ENCODE assay signal across 12 cellular contexts in genomic region chr7:114959931-114960330, GRCh38. TPM values are rescaled to one million over a fixed set of nuclear protein-coding genes. Genes with fewer than 3 reads are reported as not detected.
DNase-seq lines count a peak whose midpoint lies in the region; ATAC-seq, FAIRE-seq and TF ChIP-seq lines count a peak whose summit lies in the region.
"Had no signal": no experiment of that assay in that cellular context is flagged by ENCODE, and none has a peak within 500 bp of the region (broad histone marks: within the 10 kb centered on the region; RNA-seq: fewer than 3 reads in every experiment).

No MANE protein-coding gene starts in this region.

- TF ChIP-seq EP300 in suprapubic skin (IDR thresholded peaks at IDR 0.05): no peak

- no peak for FAIRE-seq in urothelium cell line (lab: Jason Lieb, UNC)
- FAIRE-seq: G401.6 had no signal

- no peaks in the 10 kb centered on the region for H3K4me1 ChIP-seq in body of pancreas
- H3K4me1 ChIP-seq in suprapubic skin: peaks cover 6% of the 10 kb centered on the region

- H3K27ac ChIP-seq in body of pancreas (no peak overlapping the region), suprapubic skin (no peak overlapping the region)
- H3K27ac ChIP-seq: heart right ventricle had no signal

- no peak for TF ChIP-seq CTCF in fibroblast of the aortic adventitia (IDR thresholded peaks at IDR 0.05; ENCODE audit: insufficient read depth, low read length)
- TF ChIP-seq CTCF in body of pancreas (IDR thresholded peaks at IDR 0.05): no peak
- no peak for TF ChIP-seq CTCF in suprapubic skin (IDR thresholded peaks at IDR 0.05)

- no peak for TF ChIP-seq POLR2A in body of pancreas (IDR thresholded peaks at IDR 0.05)
- no peak for TF ChIP-seq POLR2A in suprapubic skin (IDR thresholded peaks at IDR 0.05)

- no peak overlapping the region for H3K4me3 ChIP-seq in fibroblast of the aortic adventitia (ENCODE audit: low read depth, low read length)
- H3K4me3 ChIP-seq in body of pancreas: no peak overlapping the region
- no peak overlapping the region for H3K4me3 ChIP-seq in suprapubic skin
- H3K4me3 ChIP-seq: heart right ventricle had no signal

- ATAC-seq in GM18861 (IDR thresholded peaks at IDR 0.05; ENCODE audit: unreplicated experiment): peak; percentile 76
- peak; percentile 65 for ATAC-seq in GM21526 (IDR thresholded peaks at IDR 0.05; ENCODE audit: low FRiP score, unreplicated experiment)
- ATAC-seq in HG03342 (IDR thresholded peaks at IDR 0.05; ENCODE audit: unreplicated experiment): peak; percentile 82
- no peak for ATAC-seq in body of pancreas
- ATAC-seq: heart right ventricle had no signal

- intact Hi-C loops in body of pancreas (cut with DNase I): no loop called here

- no peaks in the 10 kb centered on the region for H3K9me3 ChIP-seq in body of pancreas
- no peaks in the 10 kb centered on the region for H3K9me3 ChIP-seq in suprapubic skin
- H3K9me3 ChIP-seq: heart right ventricle had no signal

- H3K36me3 ChIP-seq in body of pancreas (replicated peaks in 1 of 2; ENCODE audit: insufficient read depth in 1 of 2, low read depth in 2 of 2) (no peaks in the 10 kb centered on the region), suprapubic skin (no peaks in the 10 kb centered on the region)

- H3K27me3 ChIP-seq in body of pancreas (no peaks in the 10 kb centered on the region), suprapubic skin (no peaks in the 10 kb centered on the region)
- H3K27me3 ChIP-seq: heart right ventricle had no signal

- 80 to 91% methylated on average over 3 of the region's 3 CpGs for WGBS in body of pancreas, 2 donors
- WGBS in suprapubic skin: 91% methylated on average over 3 of the region's 3 CpGs

- DNase-seq in fibroblast of the aortic adventitia (ENCODE audit: low read depth) (peak; percentile 8), NCI-H748 treated with DMSO at 0.1 percent for 48 hours (lab: John Stamatoyannopoulos, UW) (no peak), body of pancreas (no peak), urothelium cell line (ENCODE audit: low spot score) (no peak), suprapubic skin (ENCODE audit: low spot score in 2 of 2) (no peak)
- DNase-seq: amygdala, heart right ventricle, NCI-H510A had no signal

RNA-seq across cellular contexts. Expression of gene MDFIC, which starts 38.0 kb away (rescaled TPM):
- total RNA-seq in fibroblast of the aortic adventitia (ENCODE audit: low replicate concordance) (15.9 and 72.1 TPM in 2 replicates), body of pancreas (10 to 100 TPM; 12.5 to 35.3 TPM), suprapubic skin (10 to 100 TPM; 15.7 to 37.8 (median 28.1) TPM)
